Comparison of ENCODE assay signal across 1 cellular context in the genomic region with DNA sequence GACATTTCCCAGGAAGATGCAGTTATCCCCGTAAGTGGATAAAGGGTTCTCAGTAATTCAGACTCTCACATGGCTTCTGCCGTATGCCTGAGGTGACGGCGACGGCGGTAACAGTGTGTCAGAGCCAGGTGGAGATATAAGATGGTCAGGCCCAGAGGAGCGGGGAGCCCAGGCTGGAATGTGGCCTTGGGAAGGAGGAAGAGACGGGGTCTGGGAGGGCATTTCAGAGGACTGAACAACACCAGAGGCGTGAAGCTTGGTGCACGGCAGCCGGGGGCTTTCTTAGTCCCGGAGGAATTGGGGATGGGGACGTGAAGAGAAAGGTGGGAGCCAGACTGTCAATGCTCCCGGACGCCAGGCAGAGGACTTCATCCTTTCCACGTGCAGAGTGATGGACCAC.
TF ChIP-seq lines count a peak whose summit lies in the region.

No MANE protein-coding gene starts in this region.

TF ChIP-seq in A549, 52 proteins besides CTCF, POLR2A, EP300 and RAD21 (continued from another document):
- TF ChIP-seq, protein P1, sequence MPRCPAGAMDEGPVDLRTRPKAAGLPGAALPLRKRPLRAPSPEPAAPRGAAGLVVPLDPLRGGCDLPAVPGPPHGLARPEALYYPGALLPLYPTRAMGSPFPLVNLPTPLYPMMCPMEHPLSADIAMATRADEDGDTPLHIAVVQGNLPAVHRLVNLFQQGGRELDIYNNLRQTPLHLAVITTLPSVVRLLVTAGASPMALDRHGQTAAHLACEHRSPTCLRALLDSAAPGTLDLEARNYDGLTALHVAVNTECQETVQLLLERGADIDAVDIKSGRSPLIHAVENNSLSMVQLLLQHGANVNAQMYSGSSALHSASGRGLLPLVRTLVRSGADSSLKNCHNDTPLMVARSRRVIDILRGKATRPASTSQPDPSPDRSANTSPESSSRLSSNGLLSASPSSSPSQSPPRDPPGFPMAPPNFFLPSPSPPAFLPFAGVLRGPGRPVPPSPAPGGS (IDR thresholded peaks at IDR 0.05): no peak
- TF ChIP-seq HOXB13 (CRISPR knock-in tag; IDR thresholded peaks at IDR 0.05; ENCODE audit: low read depth) (no peak), HDAC2 (IDR thresholded peaks at IDR 0.05) (no peak), ESRRA (IDR thresholded peaks at IDR 0.05; ENCODE audit: borderline replicate concordance, low read length) (no peak), HEYL (CRISPR knock-in tag; IDR thresholded peaks at IDR 0.05) (no peak), ZNF302 (CRISPR knock-in tag; IDR thresholded peaks at IDR 0.05) (no peak)
- TF ChIP-seq, protein P2, sequence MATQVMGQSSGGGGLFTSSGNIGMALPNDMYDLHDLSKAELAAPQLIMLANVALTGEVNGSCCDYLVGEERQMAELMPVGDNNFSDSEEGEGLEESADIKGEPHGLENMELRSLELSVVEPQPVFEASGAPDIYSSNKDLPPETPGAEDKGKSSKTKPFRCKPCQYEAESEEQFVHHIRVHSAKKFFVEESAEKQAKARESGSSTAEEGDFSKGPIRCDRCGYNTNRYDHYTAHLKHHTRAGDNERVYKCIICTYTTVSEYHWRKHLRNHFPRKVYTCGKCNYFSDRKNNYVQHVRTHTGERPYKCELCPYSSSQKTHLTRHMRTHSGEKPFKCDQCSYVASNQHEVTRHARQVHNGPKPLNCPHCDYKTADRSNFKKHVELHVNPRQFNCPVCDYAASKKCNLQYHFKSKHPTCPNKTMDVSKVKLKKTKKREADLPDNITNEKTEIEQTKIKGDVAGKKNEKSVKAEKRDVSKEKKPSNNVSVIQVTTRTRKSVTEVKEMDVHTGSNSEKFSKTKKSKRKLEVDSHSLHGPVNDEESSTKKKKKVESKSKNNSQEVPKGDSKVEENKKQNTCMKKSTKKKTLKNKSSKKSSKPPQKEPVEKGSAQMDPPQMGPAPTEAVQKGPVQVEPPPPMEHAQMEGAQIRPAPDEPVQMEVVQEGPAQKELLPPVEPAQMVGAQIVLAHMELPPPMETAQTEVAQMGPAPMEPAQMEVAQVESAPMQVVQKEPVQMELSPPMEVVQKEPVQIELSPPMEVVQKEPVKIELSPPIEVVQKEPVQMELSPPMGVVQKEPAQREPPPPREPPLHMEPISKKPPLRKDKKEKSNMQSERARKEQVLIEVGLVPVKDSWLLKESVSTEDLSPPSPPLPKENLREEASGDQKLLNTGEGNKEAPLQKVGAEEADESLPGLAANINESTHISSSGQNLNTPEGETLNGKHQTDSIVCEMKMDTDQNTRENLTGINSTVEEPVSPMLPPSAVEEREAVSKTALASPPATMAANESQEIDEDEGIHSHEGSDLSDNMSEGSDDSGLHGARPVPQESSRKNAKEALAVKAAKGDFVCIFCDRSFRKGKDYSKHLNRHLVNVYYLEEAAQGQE (IDR thresholded peaks at IDR 0.05): no peak
